ENCODE assay signal across 1 cellular context in the genomic region with DNA sequence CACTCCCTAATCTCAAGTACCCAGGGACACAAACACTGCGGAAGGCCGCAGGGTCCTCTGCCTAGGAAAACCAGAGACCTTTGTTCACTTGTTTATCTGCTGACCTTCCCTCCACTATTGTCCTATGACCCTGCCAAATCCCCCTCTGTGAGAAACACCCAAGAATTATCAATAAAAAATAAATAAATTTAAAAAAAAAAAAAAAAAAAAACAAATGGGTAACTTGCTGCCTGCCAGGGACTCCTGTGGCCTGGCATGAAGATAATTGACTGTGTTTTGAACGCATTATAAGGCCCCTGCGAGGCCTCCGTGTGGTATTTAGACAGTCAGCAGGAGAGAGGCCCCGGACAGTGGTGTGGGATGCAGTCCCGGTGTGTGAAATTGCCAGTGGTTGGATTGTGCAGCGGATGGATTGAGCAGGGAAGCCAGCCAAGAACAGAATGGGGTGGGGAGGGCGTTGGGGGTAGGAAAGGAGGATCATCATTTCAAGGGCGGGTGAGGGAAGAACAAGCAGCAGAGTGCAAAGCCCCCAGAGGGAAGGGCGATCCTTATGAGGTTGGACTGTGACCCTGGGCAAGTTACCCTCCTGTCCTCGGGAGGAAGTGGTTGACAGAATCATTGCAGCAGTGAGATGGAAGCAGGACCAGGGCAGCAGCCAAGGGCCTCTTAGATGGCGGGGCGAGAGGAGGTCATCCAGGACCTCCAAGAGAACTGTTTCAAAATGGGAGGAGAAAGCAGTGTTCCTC.
TF ChIP-seq lines count a peak whose summit lies in the region.

No MANE protein-coding gene starts in this region.

TF ChIP-seq in SK-N-SH, 30 proteins besides CTCF, POLR2A, EP300 and RAD21 (continued from another document):
- no peak for TF ChIP-seq CHD2 (IDR thresholded peaks at IDR 0.05; ENCODE audit: low read length, partially characterized antibody)
- TF ChIP-seq EZH2phosphoT487 (IDR thresholded peaks at IDR 0.05; ENCODE audit: borderline replicate concordance, low read depth): no peak
- TF ChIP-seq, protein P1, sequence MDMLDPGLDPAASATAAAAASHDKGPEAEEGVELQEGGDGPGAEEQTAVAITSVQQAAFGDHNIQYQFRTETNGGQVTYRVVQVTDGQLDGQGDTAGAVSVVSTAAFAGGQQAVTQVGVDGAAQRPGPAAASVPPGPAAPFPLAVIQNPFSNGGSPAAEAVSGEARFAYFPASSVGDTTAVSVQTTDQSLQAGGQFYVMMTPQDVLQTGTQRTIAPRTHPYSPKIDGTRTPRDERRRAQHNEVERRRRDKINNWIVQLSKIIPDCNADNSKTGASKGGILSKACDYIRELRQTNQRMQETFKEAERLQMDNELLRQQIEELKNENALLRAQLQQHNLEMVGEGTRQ (IDR thresholded peaks at IDR 0.05; ENCODE audit: borderline replicate concordance, low read depth, low read length): no peak
- TF ChIP-seq, protein P2, sequence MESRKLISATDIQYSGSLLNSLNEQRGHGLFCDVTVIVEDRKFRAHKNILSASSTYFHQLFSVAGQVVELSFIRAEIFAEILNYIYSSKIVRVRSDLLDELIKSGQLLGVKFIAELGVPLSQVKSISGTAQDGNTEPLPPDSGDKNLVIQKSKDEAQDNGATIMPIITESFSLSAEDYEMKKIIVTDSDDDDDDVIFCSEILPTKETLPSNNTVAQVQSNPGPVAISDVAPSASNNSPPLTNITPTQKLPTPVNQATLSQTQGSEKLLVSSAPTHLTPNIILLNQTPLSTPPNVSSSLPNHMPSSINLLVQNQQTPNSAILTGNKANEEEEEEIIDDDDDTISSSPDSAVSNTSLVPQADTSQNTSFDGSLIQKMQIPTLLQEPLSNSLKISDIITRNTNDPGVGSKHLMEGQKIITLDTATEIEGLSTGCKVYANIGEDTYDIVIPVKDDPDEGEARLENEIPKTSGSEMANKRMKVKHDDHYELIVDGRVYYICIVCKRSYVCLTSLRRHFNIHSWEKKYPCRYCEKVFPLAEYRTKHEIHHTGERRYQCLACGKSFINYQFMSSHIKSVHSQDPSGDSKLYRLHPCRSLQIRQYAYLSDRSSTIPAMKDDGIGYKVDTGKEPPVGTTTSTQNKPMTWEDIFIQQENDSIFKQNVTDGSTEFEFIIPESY (IDR thresholded peaks at IDR 0.05; ENCODE audit: borderline replicate concordance, low read depth): no peak
